Comparison of ENCODE assay signal across 20 cellular contexts in genomic region chr2:192373244-192373643, GRCh38.
DNase-seq lines count a peak whose midpoint lies in the region; ATAC-seq, FAIRE-seq and TF ChIP-seq lines count a peak whose summit lies in the region.
"Had no signal": no experiment of that assay in that cellular context is flagged by ENCODE, and none has a peak within 500 bp of the region (broad histone marks: within the 10 kb centered on the region; RNA-seq: fewer than 3 reads in every experiment).

No MANE protein-coding gene starts in this region.

- CTCF ChIA-PET in HepG2 (lab: Yijun Ruan, JAX; ENCODE audit: low intra/inter-chr PET ratio, low total read pairs) = no interaction called here

- peak overlapping the region; percentile 9 for H3K27ac Mint-ChIP-seq in neural progenitor cell
- H3K27ac Mint-ChIP-seq: B cell; CD8-positive, alpha-beta T cell had no signal

- in situ Hi-C loops in HepG2 (cut with HindIII; ENCODE audit: extremely low pct_ligation_motif_present, low pct_unique_long_range_greater_than_20kb) = no loop called here

- no peak for TF ChIP-seq CTCF in HepG2 (CRISPR knock-in tag; IDR thresholded peaks at IDR 0.05)
- no peak for TF ChIP-seq CTCF in right lobe of liver (IDR thresholded peaks at IDR 0.05)
- TF ChIP-seq CTCF in neural progenitor cell (IDR thresholded peaks at IDR 0.05) = no peak
- TF ChIP-seq CTCF in smooth muscle cell (IDR thresholded peaks at IDR 0.05; ENCODE audit: borderline replicate concordance, insufficient read depth, poor library complexity, severe bottlenecking) = no peak
- no peak for TF ChIP-seq CTCF in upper lobe of left lung (IDR thresholded peaks at IDR 0.05)

- H3K79me2 ChIP-seq in HepG2 (ENCODE audit: insufficient read depth, low read length) (no peaks in the 10 kb centered on the region), neural progenitor cell (ENCODE audit: low read depth) (no peaks in the 10 kb centered on the region), smooth muscle cell (ENCODE audit: low read depth) (no peaks in the 10 kb centered on the region)

- no peak for TF ChIP-seq POLR2A in HepG2 (IDR thresholded peaks at IDR 0.05; ENCODE audit: insufficient read depth in 1 of 2, low read depth in 2 of 2, low read length in 2 of 2)
- no peak for TF ChIP-seq POLR2A in right lobe of liver (IDR thresholded peaks at IDR 0.05)
- TF ChIP-seq POLR2A in upper lobe of left lung (IDR thresholded peaks at IDR 0.05) = no peak

- H3K27ac ChIP-seq in HepG2 (ENCODE audit: extremely low read length, insufficient read depth, low read length) = no peak overlapping the region
- no peak overlapping the region for H3K27ac ChIP-seq in right lobe of liver
- no peak overlapping the region for H3K27ac ChIP-seq in neural progenitor cell
- no peak overlapping the region for H3K27ac ChIP-seq in smooth muscle cell (ENCODE audit: low read depth)
- H3K27ac ChIP-seq in upper lobe of left lung = no peak overlapping the region
- H3K27ac ChIP-seq: 22Rv1, BLaER1, C4-2B had no signal

- TF ChIP-seq RAD21 in HepG2 (CRISPR knock-in tag; IDR thresholded peaks at IDR 0.05) = no peak

- ATAC-seq in HepG2 (no peak), right lobe of liver (no peak), upper lobe of left lung (ENCODE audit: low FRiP score in 2 of 2) (no peak)
- ATAC-seq: CD8-positive, alpha-beta T cell had no signal

- no peaks in the 10 kb centered on the region for H3K9me3 ChIP-seq in HepG2 (ENCODE audit: low read length)
- no peaks in the 10 kb centered on the region for H3K9me3 ChIP-seq in right lobe of liver
- H3K9me3 ChIP-seq in neural progenitor cell (ENCODE audit: low read depth) = no peaks in the 10 kb centered on the region
- no peaks in the 10 kb centered on the region for H3K9me3 ChIP-seq in smooth muscle cell (replicated peaks; ENCODE audit: low read depth)
- H3K9me3 ChIP-seq in upper lobe of left lung = no peaks in the 10 kb centered on the region
- H3K9me3 ChIP-seq: BLaER1, Caco-2 had no signal

- H2AFZ ChIP-seq in HepG2 (ENCODE audit: low read length) (no peak overlapping the region), neural progenitor cell (replicated peaks) (no peak overlapping the region), smooth muscle cell (ENCODE audit: low read depth) (no peak overlapping the region)

- H3K4me3 Mint-ChIP-seq in neural progenitor cell = no peak overlapping the region
- H3K4me3 Mint-ChIP-seq: B cell; CD4-positive, CD25-positive, alpha-beta regulatory T cell; CD8-positive, alpha-beta T cell had no signal

- peaks cover 21% of the 10 kb centered on the region for H3K4me1 Mint-ChIP-seq in neural progenitor cell
- H3K4me1 Mint-ChIP-seq: B cell; CD4-positive, CD25-positive, alpha-beta regulatory T cell had no signal

- no peak for FAIRE-seq in HepG2 (lab: Jason Lieb, UNC)
- FAIRE-seq: G401.6, GM12892 had no signal

- intact Hi-C loops in HepG2 (cut with micrococcal nuclease; ENCODE audit: unreplicated experiment) (loop anchor here (10.0 kb wide), 1 partner anchor 1938 kb away; no protein-coding TSS in a partner anchor), right lobe of liver (cut with DNase I) (no loop called here)

- H4K20me1 ChIP-seq in HepG2 (ENCODE audit: insufficient read depth, low read length) = no peaks in the 10 kb centered on the region
- no peaks in the 10 kb centered on the region for H4K20me1 ChIP-seq in neural progenitor cell (ENCODE audit: low read depth)
- H4K20me1 ChIP-seq in smooth muscle cell (ENCODE audit: low read depth) = no peaks in the 10 kb centered on the region
- H4K20me1 ChIP-seq: BLaER1 had no signal

- no peak for TF ChIP-seq EP300 in HepG2 (IDR thresholded peaks at IDR 0.05; ENCODE audit: low read depth in 2 of 2, low read length in 2 of 2)
- TF ChIP-seq EP300 in HepG2 (CRISPR knock-in tag; IDR thresholded peaks at IDR 0.05; ENCODE audit: borderline replicate concordance) = no peak
- TF ChIP-seq EP300 in upper lobe of left lung (IDR thresholded peaks at IDR 0.05) = no peak

- H3K27me3 ChIP-seq in HepG2 (ENCODE audit: control insufficient read depth in 1 of 2, insufficient read depth in 2 of 2, low read length in 2 of 2) = no peaks in the 10 kb centered on the region
- no peaks in the 10 kb centered on the region for H3K27me3 ChIP-seq in right lobe of liver
- H3K27me3 ChIP-seq in neural progenitor cell = no peaks in the 10 kb centered on the region
- H3K27me3 ChIP-seq in smooth muscle cell (ENCODE audit: low read depth) = no peaks in the 10 kb centered on the region
- H3K27me3 ChIP-seq in upper lobe of left lung = no peaks in the 10 kb centered on the region
- H3K27me3 ChIP-seq: BLaER1 had no signal

- H3K4me3 ChIP-seq in HepG2 (replicated peaks in 1 of 3; ENCODE audit: insufficient read depth in 1 of 3, low read depth in 2 of 3, low read length in 3 of 3) = no peak overlapping the region
- H3K4me3 ChIP-seq in right lobe of liver = no peak overlapping the region
- no peak overlapping the region for H3K4me3 ChIP-seq in neural progenitor cell
- H3K4me3 ChIP-seq in smooth muscle cell = no peak overlapping the region
- no peak overlapping the region for H3K4me3 ChIP-seq in upper lobe of left lung
- H3K4me3 ChIP-seq: BLaER1 had no signal

- POLR2A ChIA-PET in HepG2 (lab: Yijun Ruan, JAX) = no interaction called here

- no peak overlapping the region for H3K4me2 ChIP-seq in HepG2 (ENCODE audit: low read depth, low read length)
- H3K4me2 ChIP-seq in neural progenitor cell = no peak overlapping the region
- H3K4me2 ChIP-seq in smooth muscle cell = peak overlapping the region; percentile 38
- H3K4me2 ChIP-seq: BLaER1 had no signal

- H3K4me1 ChIP-seq in HepG2 (ENCODE audit: insufficient read depth, low read length) (no peaks in the 10 kb centered on the region), right lobe of liver (no peaks in the 10 kb centered on the region), neural progenitor cell (peaks cover 14% of the 10 kb centered on the region), smooth muscle cell (ENCODE audit: low read depth) (peaks cover 15% of the 10 kb centered on the region), upper lobe of left lung (no peaks in the 10 kb centered on the region)
- H3K4me1 ChIP-seq: BLaER1, Caco-2 had no signal

- no peaks in the 10 kb centered on the region for H3K27me3 Mint-ChIP-seq in neural progenitor cell (ENCODE audit: insufficient read depth, low read depth)
- H3K27me3 Mint-ChIP-seq: B cell; CD4-positive, CD25-positive, alpha-beta regulatory T cell had no signal

- H3F3A ChIP-seq in neural progenitor cell (ENCODE audit: low read depth) (no peaks in the 10 kb centered on the region), smooth muscle cell (ENCODE audit: low read depth) (no peaks in the 10 kb centered on the region)

- 35% methylated on average over 6 of the region's 6 CpGs for WGBS in HepG2 (ENCODE audit: low lambda C conversion rate)
- WGBS in right lobe of liver (ENCODE audit: insufficient coverage, low coverage, low lambda C conversion rate, missing lambda C conversion rate) = 66% methylated on average over 6 of the region's 6 CpGs
- 48% methylated on average over 6 of the region's 6 CpGs for WGBS in smooth muscle cell (ENCODE audit: low lambda C conversion rate)
- WGBS in upper lobe of left lung, 2 donors = 85 to 86% methylated on average over 6 of the region's 6 CpGs

- no peaks in the 10 kb centered on the region for H3K9me3 Mint-ChIP-seq in neural progenitor cell
- H3K9me3 Mint-ChIP-seq: CD8-positive, alpha-beta T cell had no signal

- no peak overlapping the region for H3K9ac ChIP-seq in HepG2 (ENCODE audit: insufficient read depth, low read depth, low read length)
- no peak overlapping the region for H3K9ac ChIP-seq in neural progenitor cell
- no peak overlapping the region for H3K9ac ChIP-seq in smooth muscle cell (ENCODE audit: low read depth)
- H3K9ac ChIP-seq: BLaER1 had no signal

- DNase-seq in HepG2 (ENCODE audit: low spot score) (no peak), right lobe of liver (no peak), neural progenitor cell (ENCODE audit: low spot score) (peak; percentile 27), smooth muscle cell (lab: John Stamatoyannopoulos, UW; ENCODE audit: unreplicated experiment) (no peak), upper lobe of left lung (no peak), iPS-NIHi11 (ENCODE audit: low spot score) (no peak)
- DNase-seq: Caco-2; CD4-positive, CD25-positive, alpha-beta regulatory T cell; CD8-positive, alpha-beta T cell; DMS153; DND-41; GOT3; H7; HCEC 1CT had no signal

- no peaks in the 10 kb centered on the region for H3K36me3 Mint-ChIP-seq in neural progenitor cell
- H3K36me3 Mint-ChIP-seq: CD4-positive, CD25-positive, alpha-beta regulatory T cell; CD8-positive, alpha-beta T cell had no signal

- H3K36me3 ChIP-seq in HepG2 (replicated peaks in 1 of 2; ENCODE audit: control insufficient read depth in 1 of 2, insufficient read depth in 2 of 2, low read length in 2 of 2) (no peaks in the 10 kb centered on the region), right lobe of liver (no peaks in the 10 kb centered on the region), neural progenitor cell (no peaks in the 10 kb centered on the region), smooth muscle cell (ENCODE audit: low read depth) (no peaks in the 10 kb centered on the region), upper lobe of left lung (no peaks in the 10 kb centered on the region)
- H3K36me3 ChIP-seq: BLaER1 had no signal

- BruUV-seq in HepG2 (replicated peaks; lab: Mats Ljungman, UMichigan) = no TSS peak

TF ChIP-seq in HepG2, 621 proteins besides CTCF, POLR2A, EP300 and RAD21:
- TF ChIP-seq ZNF251 (CRISPR knock-in tag; IDR thresholded peaks at IDR 0.05) = no peak
- no peak for TF ChIP-seq ZNF629 (CRISPR knock-in tag; conservative IDR thresholded peaks at IDR 0.05)
- TF ChIP-seq MNT (IDR thresholded peaks at IDR 0.05) = peak; percentile 95
- TF ChIP-seq ARHGAP35 (CRISPR knock-in tag; IDR thresholded peaks at IDR 0.05; ENCODE audit: borderline replicate concordance) = no peak
